In genomic region chr2:238848941-238849853, GRCh38 we compare ENCODE assay signal across 10 cellular contexts. TPM values are rescaled to one million over a fixed set of nuclear protein-coding genes. Genes with fewer than 3 reads are reported as not detected.
DNase-seq lines count a peak whose midpoint lies in the region; ATAC-seq and TF ChIP-seq lines count a peak whose summit lies in the region.
"Had no signal": no experiment of that assay in that cellular context is flagged by ENCODE, and none has a peak within 500 bp of the region (broad histone marks: within the 10 kb centered on the region; RNA-seq: fewer than 3 reads in every experiment).

No MANE protein-coding gene starts in this region.

- peak overlapping the region; percentile 79 to 93 (median 86) for H3K27ac ChIP-seq in esophagus muscularis mucosa (replicated peaks in 1 of 4)
- H3K27ac ChIP-seq in muscle layer of duodenum (ENCODE audit: low read length): peak overlapping the region; percentile 23

- no peak for TF ChIP-seq EP300 in esophagus muscularis mucosa (IDR thresholded peaks at IDR 0.05)

- DNase-seq in NCI-H82 (lab: John Stamatoyannopoulos, UW) (peak; percentile 5), NCI-H82 treated with DMSO at 0.1 percent for 48 hours (lab: John Stamatoyannopoulos, UW; ENCODE audit: unreplicated experiment) (no peak), esophagus muscularis mucosa (ENCODE audit: extremely low spot score) (peak; percentile 88), ureter (ENCODE audit: low spot score) (peak; percentile 42), occipital lobe (lab: John Stamatoyannopoulos, UW) (no peak), RPMI8226 (no peak)
- DNase-seq: 8988T, NCI-H1417 treated with DMSO at 0.1 percent for 48 hours had no signal

- H3K4me1 ChIP-seq in esophagus muscularis mucosa: peaks cover 14 to 67% (median 51%) of the 10 kb centered on the region in 4 donors
- peaks cover 0 to 31% of the 10 kb centered on the region in 2 donors for H3K4me1 ChIP-seq in muscle layer of duodenum (ENCODE audit: control insufficient read depth in 1 of 2, insufficient read depth in 2 of 2, low read length in 2 of 2)

- intact Hi-C loops in esophagus muscularis mucosa (cut with DNase I): loop anchor here (10.0 kb wide), 1 partner anchor 96 kb away; no protein-coding TSS in a partner anchor

- H3K27me3 ChIP-seq in esophagus muscularis mucosa: peaks cover 0 to 47% (median 0%) of the 10 kb centered on the region in 4 donors
- H3K27me3 ChIP-seq in muscle layer of duodenum (ENCODE audit: low read depth, low read length): peaks cover 13% of the 10 kb centered on the region

- TF ChIP-seq POLR2A in esophagus muscularis mucosa (IDR thresholded peaks at IDR 0.05; ENCODE audit: low read depth): no peak

- TF ChIP-seq CTCF in esophagus muscularis mucosa (IDR thresholded peaks at IDR 0.05): no peak

- WGBS in esophagus muscularis mucosa: 6% methylated on average over 41 of the region's 73 CpGs

- peak overlapping the region; percentile 63 to 89 (median 74) for H3K4me3 ChIP-seq in esophagus muscularis mucosa
- peak overlapping the region; percentile 55 to 84 for H3K4me3 ChIP-seq in muscle layer of duodenum (ENCODE audit: low read depth in 1 of 2, low read length in 2 of 2)

- ATAC-seq in HG03354 (IDR thresholded peaks at IDR 0.05; ENCODE audit: poor library complexity, severe bottlenecking, unreplicated experiment): no peak

- no peaks in the 10 kb centered on the region for H3K36me3 ChIP-seq in esophagus muscularis mucosa
- H3K36me3 ChIP-seq in muscle layer of duodenum (ENCODE audit: control insufficient read depth in 1 of 2, insufficient read depth in 2 of 2, low read length in 2 of 2): no peaks in the 10 kb centered on the region

- no peaks in the 10 kb centered on the region for H3K9me3 ChIP-seq in esophagus muscularis mucosa
- no peaks in the 10 kb centered on the region for H3K9me3 ChIP-seq in muscle layer of duodenum (ENCODE audit: control insufficient read depth in 1 of 2, low read length in 2 of 2)

RNA-seq across cellular contexts. Expression of gene TWIST2, which starts 1.3 kb away (rescaled TPM):
- total RNA-seq in esophagus muscularis mucosa: 10 to 100 TPM; 37.4 to 51.6 (median 47.4) TPM
- 12.9 TPM for total RNA-seq in ureter
- 0.16 TPM for total RNA-seq in occipital lobe

Comparison
In these comparisons a context has a peak if more than half of its experiments do, and no peak if none do; other contexts are left out.
1. DNase-seq: peak in NCI-H82 (single experiment), esophagus muscularis mucosa (single experiment) and ureter (single experiment); none in NCI-H82 treated with DMSO at 0.1 percent for 48 hours (single experiment), occipital lobe (single experiment) and RPMI8226 (single experiment).
2. RNA of gene TWIST2, which starts 1.3 kb away (total RNA-seq): 37.4 to 51.6 TPM in esophagus muscularis mucosa and 12.9 TPM in ureter (single experiment); 0.16 TPM in occipital lobe (single experiment); every median in the first group is over 10 times any median in the second.